Comparison of ENCODE assay signal across 1 cellular context in genomic region chr12:111739524-111739923, GRCh38. TPM values are rescaled to one million over a fixed set of nuclear protein-coding genes. Genes with fewer than 3 reads are reported as not detected.
"Had no signal": no experiment of that assay in that cellular context is flagged by ENCODE, and none has a peak within 500 bp of the region (broad histone marks: within the 10 kb centered on the region; RNA-seq: fewer than 3 reads in every experiment).

No MANE protein-coding gene starts in this region.

RNA-seq across cellular contexts. Expression of gene ALDH2, which starts 27.2 kb away (rescaled TPM):
- polyA plus RNA-seq: mammary epithelial cell had no signal
